9 cellular contexts compared by ENCODE assay signal in genomic region chr4:164959421-164959820, GRCh38. TPM values are rescaled to one million over a fixed set of nuclear protein-coding genes. Genes with fewer than 3 reads are reported as not detected.
A peak's percentile ranks its signal among the peaks of the same experiment; 100 is the strongest.
DNase-seq lines count a peak whose midpoint lies in the region; ATAC-seq, FAIRE-seq and TF ChIP-seq lines count a peak whose summit lies in the region.
"Not testable (repeated sequence)": the region's sequence is repeated elsewhere in the genome, so short reads cannot be mapped to it uniquely, and the experiment has no call there.
"Had no signal": no experiment of that assay in that cellular context is flagged by ENCODE, and none has a peak within 500 bp of the region (broad histone marks: within the 10 kb centered on the region; RNA-seq: fewer than 3 reads in every experiment).

No MANE protein-coding gene starts in this region.

- H3K79me2 ChIP-seq in HepG2 (ENCODE audit: insufficient read depth, low read length) = not testable (repeated sequence)

- not testable (repeated sequence) for H3K9me3 ChIP-seq in HepG2 (ENCODE audit: low read length); small intestine (ENCODE audit: control insufficient read depth, low read depth)

- H3K9ac ChIP-seq in HepG2 (ENCODE audit: insufficient read depth, low read depth, low read length) = not testable (repeated sequence)

- not testable (repeated sequence) for TF ChIP-seq RAD21 in HepG2 (CRISPR knock-in tag; IDR thresholded peaks at IDR 0.05)

- BruUV-seq in HepG2 (replicated peaks; lab: Mats Ljungman, UMichigan) = not testable (repeated sequence)

- not testable (repeated sequence) for FAIRE-seq in RCC 7860 (lab: Jason Lieb, UNC); HepG2 (lab: Jason Lieb, UNC); small intestine (lab: Jason Lieb, UNC)

- H3K36me3 ChIP-seq in HepG2 (replicated peaks in 1 of 2; ENCODE audit: control insufficient read depth in 1 of 2, insufficient read depth in 2 of 2, low read length in 2 of 2); small intestine (ENCODE audit: control insufficient read depth in 2 of 2, insufficient read depth in 2 of 2, low read length in 2 of 2): not testable (repeated sequence)

- H3K4me3 ChIP-seq in foreskin fibroblast (ENCODE audit: low read depth in 1 of 2, low read length in 2 of 2); HepG2 (replicated peaks in 1 of 3; ENCODE audit: insufficient read depth in 1 of 3, low read depth in 2 of 3, low read length in 3 of 3); small intestine (ENCODE audit: low read depth in 1 of 2, low read length in 2 of 2): not testable (repeated sequence)

- H3K4me1 ChIP-seq in HepG2 (ENCODE audit: insufficient read depth, low read length) = peaks cover 11% of the 10 kb centered on the region
- H3K4me1 ChIP-seq in small intestine (ENCODE audit: control insufficient read depth in 2 of 2, insufficient read depth in 1 of 2, low read depth in 1 of 2, low read length in 1 of 2) = not testable (repeated sequence)

- WGBS in HepG2 (ENCODE audit: low lambda C conversion rate) = 30% methylated on average over 2 of the region's 3 CpGs
- WGBS in small intestine, 3 donors = 76 to 95% (median 93%) methylated on average over 2 of the region's 3 CpGs

- peak overlapping the region; percentile 64 for H3K27ac ChIP-seq in epithelial cell of prostate
- H3K27ac ChIP-seq in HepG2 (ENCODE audit: extremely low read length, insufficient read depth, low read length); small intestine (ENCODE audit: low read depth in 1 of 2, low read length in 1 of 2): not testable (repeated sequence)

- ATAC-seq in HepG2 = peak; percentile 94

- DNase-seq in AG20443 (ENCODE audit: low spot score) = peak; percentile 16
- peak; percentile 64 for DNase-seq in HS-27A (ENCODE audit: low read depth)
- DNase-seq in RCC 7860 (ENCODE audit: low spot score) = peak; percentile 29
- peak; percentile 26 for DNase-seq in astrocyte of the hippocampus (ENCODE audit: low read depth, low spot score)
- DNase-seq in epithelial cell of prostate (ENCODE audit: low read depth, low spot score) = not testable (repeated sequence)
- peak; percentile 81 to 84 for DNase-seq in foreskin fibroblast
- DNase-seq in HepG2 (ENCODE audit: low spot score) = peak; percentile 58
- DNase-seq in small intestine = peak; percentile 24

- H3K4me2 ChIP-seq in HepG2 (ENCODE audit: low read depth, low read length) = not testable (repeated sequence)

- TF ChIP-seq EP300 in HepG2 (IDR thresholded peaks at IDR 0.05; ENCODE audit: low read depth in 2 of 2, low read length in 2 of 2); HepG2 (CRISPR knock-in tag; IDR thresholded peaks at IDR 0.05; ENCODE audit: borderline replicate concordance): not testable (repeated sequence)

- intact Hi-C loops in HepG2 (cut with micrococcal nuclease; ENCODE audit: unreplicated experiment) = not testable (repeated sequence)

- H3K27me3 ChIP-seq in HepG2 (ENCODE audit: control insufficient read depth in 1 of 2, insufficient read depth in 2 of 2, low read length in 2 of 2); small intestine (ENCODE audit: control insufficient read depth in 2 of 2, insufficient read depth in 2 of 2, low read length in 2 of 2): not testable (repeated sequence)

- H2AFZ ChIP-seq in HepG2 (ENCODE audit: low read length) = not testable (repeated sequence)

- TF ChIP-seq POLR2A in HepG2 (IDR thresholded peaks at IDR 0.05; ENCODE audit: insufficient read depth in 1 of 2, low read depth in 2 of 2, low read length in 2 of 2) = not testable (repeated sequence)

- TF ChIP-seq CTCF in foreskin fibroblast (IDR thresholded peaks at IDR 0.05; ENCODE audit: low read depth, low read length); HepG2 (CRISPR knock-in tag; IDR thresholded peaks at IDR 0.05): not testable (repeated sequence)

- in situ Hi-C loops in HepG2 (cut with HindIII; ENCODE audit: extremely low pct_ligation_motif_present, low pct_unique_long_range_greater_than_20kb) = not testable (repeated sequence)

- H4K20me1 ChIP-seq in HepG2 (ENCODE audit: insufficient read depth, low read length) = not testable (repeated sequence)

- CTCF ChIA-PET in HepG2 (lab: Yijun Ruan, JAX; ENCODE audit: low intra/inter-chr PET ratio, low total read pairs) = not testable (repeated sequence)

- POLR2A ChIA-PET in HepG2 (lab: Yijun Ruan, JAX) = not testable (repeated sequence)

TF ChIP-seq in HepG2, 621 proteins besides CTCF, POLR2A, EP300 and RAD21:
- TF ChIP-seq JUND (CRISPR knock-in tag; IDR thresholded peaks at IDR 0.05) (peak; percentile 66; the same call in 1 of the 2 replicates), FOSL2 (CRISPR knock-in tag; IDR thresholded peaks at IDR 0.05) (peak; percentile 92), HNF4A (CRISPR knock-in tag; IDR thresholded peaks at IDR 0.05) (peak; percentile 54; the same call in 1 of the 2 replicates), ARID5B (CRISPR knock-in tag; IDR thresholded peaks at IDR 0.05) (0 out of 2 replicates have a peak, but pooled peaks have one; percentile 21), ZNF644 (CRISPR knock-in tag; IDR thresholded peaks at IDR 0.05; ENCODE audit: low read depth) (peak; percentile 25; the same call in 1 of the 2 replicates), GFI1 (CRISPR knock-in tag; IDR thresholded peaks at IDR 0.05; ENCODE audit: borderline replicate concordance) (0 out of 2 replicates have a peak, but pooled peaks have one; percentile 28), ATF3 (CRISPR knock-in tag; IDR thresholded peaks at IDR 0.05) (peak; percentile 64; the same call in 1 of the 2 replicates), FOSL1 (CRISPR knock-in tag; IDR thresholded peaks at IDR 0.05; ENCODE audit: borderline replicate concordance) (peak; percentile 60; the same call in 1 of the 2 replicates)

RNA-seq across cellular contexts. Expression of gene TRIM61, which starts 18.0 kb away (rescaled TPM):
- total RNA-seq in HepG2 (2016; rRNA removed; fragmentation: Illumina TruSeq; extraction: Trizol) = not detected in 2 replicates
- total RNA-seq in HepG2 (2016; cell fraction: cytosol; rRNA removed; fragmentation: Illumina TruSeq; extraction: Trizol; ENCODE audit: low read depth) = not detected in 2 replicates
- total RNA-seq in HepG2 (2016; cell fraction: insoluble cytoplasmic fraction; rRNA removed; fragmentation: Illumina TruSeq; extraction: Trizol) = not detected in 2 replicates
- not detected in 2 replicates for total RNA-seq in HepG2 (2016; cell fraction: membrane; rRNA removed; fragmentation: Illumina TruSeq; extraction: Trizol)
- total RNA-seq in HepG2 (2016; cell fraction: nucleus; rRNA removed; fragmentation: Illumina TruSeq; extraction: Trizol) = 0.38 TPM in 1 of 2 replicates, not detected in the other
- not detected in 2 replicates for polyA plus RNA-seq in HepG2 (2011; rRNA removed)
- not detected in 2 replicates for polyA plus RNA-seq in HepG2 (2011; cell fraction: cytosol; rRNA removed)
- not detected in 2 replicates for polyA plus RNA-seq in HepG2 (2011; cell fraction: nucleus; rRNA removed)
- not detected in 2 replicates for polyA plus RNA-seq in HepG2 (2012)
- polyA plus RNA-seq in HepG2 (2016; cell fraction: cytosol; fragmentation: Illumina TruSeq; extraction: Trizol; ENCODE audit: low read depth) = not detected in 2 replicates
- not detected in 2 replicates for polyA plus RNA-seq in HepG2 (2016; cell fraction: insoluble cytoplasmic fraction; fragmentation: Illumina TruSeq; extraction: Trizol; ENCODE audit: low read depth)
- polyA plus RNA-seq in HepG2 (2016; cell fraction: membrane; fragmentation: Illumina TruSeq; extraction: Trizol; ENCODE audit: low read depth) = not detected in 2 replicates
- not detected in 2 replicates for polyA plus RNA-seq in HepG2 (2016; cell fraction: nucleus; fragmentation: Illumina TruSeq; extraction: Trizol; ENCODE audit: insufficient read depth, low read depth)
- polyA minus RNA-seq in HepG2 (2011; rRNA and poly(A)+ RNA removed; ENCODE audit: low replicate concordance) = not detected in 2 replicates
- not detected in 2 replicates for polyA minus RNA-seq in HepG2 (2011; cell fraction: cytosol; rRNA and poly(A)+ RNA removed)
- not detected in 2 replicates for polyA minus RNA-seq in HepG2 (2011; cell fraction: nucleus; rRNA and poly(A)+ RNA removed)
- polyA plus RNA-seq in small intestine = under 1 TPM in 1 of 3 donors, not detected in 2; 0.55 TPM
- polyA plus RNA-seq: CD14-positive monocyte had no signal
